ENCODE assay signal across 8 cellular contexts in the genomic region with DNA sequence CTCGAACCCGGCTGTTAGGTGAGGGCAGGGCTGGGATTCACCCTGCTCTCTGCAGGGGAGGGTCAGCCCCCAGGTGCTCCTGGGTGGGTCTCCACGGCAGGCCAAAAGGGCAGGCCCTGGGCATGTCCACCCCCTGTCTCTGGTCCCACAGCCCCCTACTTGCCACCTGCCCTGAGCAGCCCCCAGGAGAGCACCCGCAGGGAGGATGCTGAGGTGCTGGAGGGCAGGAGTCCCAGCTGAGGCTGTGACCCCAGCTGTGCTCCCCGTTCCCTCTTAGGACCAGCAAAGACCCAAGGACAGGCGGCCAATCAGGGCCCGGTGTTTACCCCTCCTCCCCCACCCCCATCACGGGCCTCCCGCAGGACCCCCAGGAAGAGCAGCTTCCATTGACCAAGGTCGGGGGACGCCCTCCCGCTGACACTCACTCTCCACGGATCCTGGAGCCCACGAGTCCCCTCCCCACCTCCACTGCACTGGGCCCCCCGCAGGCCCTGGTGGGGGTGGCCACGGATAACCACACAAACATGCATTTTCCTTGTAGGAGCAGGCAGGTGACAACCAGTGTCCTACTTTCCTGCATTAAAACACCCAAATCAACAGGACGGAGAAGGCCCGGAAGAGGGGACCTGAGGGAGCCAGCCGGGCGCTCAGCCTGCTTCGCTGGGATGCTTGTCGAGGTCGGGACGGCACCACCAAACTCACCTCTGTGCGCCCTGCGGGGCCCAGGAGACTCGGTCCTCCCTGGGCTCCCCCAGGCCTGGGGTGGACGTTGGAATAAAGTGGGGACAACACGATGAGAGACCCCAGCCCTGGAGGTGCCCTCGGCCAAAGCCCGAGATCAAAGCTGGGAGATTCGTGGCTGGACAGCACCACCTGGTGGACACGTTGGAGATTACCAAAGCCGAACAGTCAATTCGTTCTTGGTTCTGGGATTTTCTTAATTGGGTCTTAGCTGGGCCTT. TPM values are rescaled to one million over a fixed set of nuclear protein-coding genes. Genes with fewer than 3 reads are reported as not detected.
DNase-seq lines count a peak whose midpoint lies in the region; ATAC-seq and TF ChIP-seq lines count a peak whose summit lies in the region.

No MANE protein-coding gene starts in this region.

- DNase-seq in CD4-positive, alpha-beta T cell, result peak; percentile 32 to 68 (median 46)
- DNase-seq in activated naive CD4-positive, alpha-beta T cell treated with anti-CD3 and anti-CD28 coated beads, Interleukin-2, amount 50 U/mL, for 72 hours (ENCODE audit: low spot score in 2 of 2), result peak; percentile 63 to 64
- no peak for DNase-seq in left cardiac atrium
- DNase-seq in retinal pigment epithelial cell (ENCODE audit: low read depth), result no peak

- H3K4me3 ChIP-seq in HUES48 (ENCODE audit: low read depth, low read length), result peak overlapping the region; percentile 47; the same call in 1 of the 2 replicates
- no peak overlapping the region for H3K4me3 ChIP-seq in retinal pigment epithelial cell (ENCODE audit: low read length)

- no peaks in the 10 kb centered on the region for H3K4me1 ChIP-seq in HUES48 (ENCODE audit: control insufficient read depth, insufficient read depth, low read length)

- H3K27me3 Mint-ChIP-seq in CD4-positive, alpha-beta T cell, result peaks cover 15% of the 10 kb centered on the region

- CTCF ChIA-PET in CD4-positive, alpha-beta T cell (lab: Charles Lee), result interaction anchor here (0.7 to 2.4 kb wide), 5 partner anchors 13 to 258 kb away, joined by 3 to 5 read pairs (median 3); no protein-coding TSS in a partner anchor

- no peak overlapping the region for H3K27ac Mint-ChIP-seq in CD4-positive, alpha-beta T cell
- H3K27ac Mint-ChIP-seq in activated naive CD4-positive, alpha-beta T cell treated with anti-CD3 and anti-CD28 coated beads, Interleukin-2, amount 50 U/mL, for 72 hours, result no peak overlapping the region

- H3K36me3 Mint-ChIP-seq in CD4-positive, alpha-beta T cell (ENCODE audit: low read depth), result no peaks in the 10 kb centered on the region
- no peaks in the 10 kb centered on the region for H3K36me3 Mint-ChIP-seq in activated naive CD4-positive, alpha-beta T cell treated with anti-CD3 and anti-CD28 coated beads, Interleukin-2, amount 50 U/mL, for 72 hours

- H3K27me3 ChIP-seq in CD4-positive, alpha-beta T cell (ENCODE audit: control insufficient read depth, insufficient read depth, low read length), result no peaks in the 10 kb centered on the region
- no peaks in the 10 kb centered on the region for H3K27me3 ChIP-seq in HUES48 (ENCODE audit: control insufficient read depth, insufficient read depth, low read length)

- peak; percentile 66 for ATAC-seq in CD4-positive, alpha-beta T cell (ENCODE audit: poor library complexity)
- ATAC-seq in SK-N-SH treated with all-trans-retinoic acid at 6 μM for 48 hours, result peak; percentile 85
- ATAC-seq in activated naive CD4-positive, alpha-beta T cell treated with anti-CD3 and anti-CD28 coated beads, Interleukin-2, amount 50 U/mL, for 72 hours, result peak; percentile 55 to 58
- peak; percentile 41 to 43 for ATAC-seq in left cardiac atrium
- ATAC-seq in HG03139 (IDR thresholded peaks at IDR 0.05; ENCODE audit: unreplicated experiment), result no peak
- no peak for ATAC-seq in HG03025 (IDR thresholded peaks at IDR 0.05; ENCODE audit: low FRiP score, unreplicated experiment)

- intact Hi-C loops in CD4-positive, alpha-beta T cell (cut with DNase I, micrococcal nuclease), result no loop called here
- intact Hi-C loops in left cardiac atrium (cut with DNase I), result loop anchor here (5.0 to 10.0 kb wide), 2 partner anchors 303 to 621 kb away; no protein-coding TSS in a partner anchor

- H3K4me1 Mint-ChIP-seq in CD4-positive, alpha-beta T cell (ENCODE audit: low read depth), result no peaks in the 10 kb centered on the region

- TF ChIP-seq CTCF in CD4-positive, alpha-beta T cell (IDR thresholded peaks at IDR 0.05), result peak; percentile 87
- TF ChIP-seq CTCF in retinal pigment epithelial cell (conservative IDR thresholded peaks at IDR 0.05; ENCODE audit: low read depth, low read length), result peak; percentile 81

- H3K9me3 Mint-ChIP-seq in CD4-positive, alpha-beta T cell, result no peaks in the 10 kb centered on the region
- no peaks in the 10 kb centered on the region for H3K9me3 Mint-ChIP-seq in activated naive CD4-positive, alpha-beta T cell treated with anti-CD3 and anti-CD28 coated beads, Interleukin-2, amount 50 U/mL, for 72 hours

- H3K9ac ChIP-seq in HUES48 (ENCODE audit: low read depth, low read length), result no peak overlapping the region

- H3K9me3 ChIP-seq in CD4-positive, alpha-beta T cell (ENCODE audit: control insufficient read depth, low read length), result no peaks in the 10 kb centered on the region
- H3K9me3 ChIP-seq in HUES48 (ENCODE audit: control insufficient read depth, insufficient read depth, low read length), result no peaks in the 10 kb centered on the region

- H3K4me3 Mint-ChIP-seq in CD4-positive, alpha-beta T cell, result no peak overlapping the region

- no peak overlapping the region for H3K27ac ChIP-seq in CD4-positive, alpha-beta T cell (ENCODE audit: low read depth, low read length)
- no peak overlapping the region for H3K27ac ChIP-seq in HUES48 (ENCODE audit: low read depth, low read length)

- POLR2A ChIA-PET in CD4-positive, alpha-beta T cell (lab: Charles Lee), result no interaction called here

- no peaks in the 10 kb centered on the region for H3K36me3 ChIP-seq in HUES48 (ENCODE audit: control insufficient read depth, insufficient read depth, low read length)

TF ChIP-seq in SK-N-SH treated with all-trans-retinoic acid at 6 μM for 48 hours, 23 proteins besides CTCF, POLR2A, EP300 and RAD21:
- TF ChIP-seq ARNTL (CRISPR knock-in tag; IDR thresholded peaks at IDR 0.05; ENCODE audit: borderline replicate concordance, low read depth) (no peak), SNAI2 (CRISPR knock-in tag; IDR thresholded peaks at IDR 0.05) (no peak), GLIS3 (CRISPR knock-in tag; IDR thresholded peaks at IDR 0.05) (no peak), TCF4 (CRISPR knock-in tag; IDR thresholded peaks at IDR 0.05; ENCODE audit: borderline replicate concordance) (no peak), ZC3H10 (CRISPR knock-in tag; IDR thresholded peaks at IDR 0.05) (no peak), PATZ1 (CRISPR knock-in tag; IDR thresholded peaks at IDR 0.05; ENCODE audit: borderline replicate concordance) (no peak), TOX (CRISPR knock-in tag; IDR thresholded peaks at IDR 0.05; ENCODE audit: borderline replicate concordance) (no peak)
- TF ChIP-seq, protein P1, sequence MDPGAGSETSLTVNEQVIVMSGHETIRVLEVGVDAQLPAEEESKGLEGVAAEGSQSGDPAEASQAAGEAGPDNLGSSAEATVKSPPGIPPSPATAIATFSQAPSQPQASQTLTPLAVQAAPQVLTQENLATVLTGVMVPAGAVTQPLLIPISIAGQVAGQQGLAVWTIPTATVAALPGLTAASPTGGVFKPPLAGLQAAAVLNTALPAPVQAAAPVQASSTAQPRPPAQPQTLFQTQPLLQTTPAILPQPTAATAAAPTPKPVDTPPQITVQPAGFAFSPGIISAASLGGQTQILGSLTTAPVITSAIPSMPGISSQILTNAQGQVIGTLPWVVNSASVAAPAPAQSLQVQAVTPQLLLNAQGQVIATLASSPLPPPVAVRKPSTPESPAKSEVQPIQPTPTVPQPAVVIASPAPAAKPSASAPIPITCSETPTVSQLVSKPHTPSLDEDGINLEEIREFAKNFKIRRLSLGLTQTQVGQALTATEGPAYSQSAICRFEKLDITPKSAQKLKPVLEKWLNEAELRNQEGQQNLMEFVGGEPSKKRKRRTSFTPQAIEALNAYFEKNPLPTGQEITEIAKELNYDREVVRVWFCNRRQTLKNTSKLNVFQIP (CRISPR knock-in tag; IDR thresholded peaks at IDR 0.05; ENCODE audit: borderline replicate concordance, low read depth), result no peak

RNA-seq across cellular contexts. Expression of gene ENPP7, which starts 22.5 kb away (rescaled TPM):
- not detected for total RNA-seq in CD4-positive, alpha-beta T cell
- total RNA-seq in activated naive CD4-positive, alpha-beta T cell treated with anti-CD3 and anti-CD28 coated beads, Interleukin-2, amount 50 U/mL, for 72 hours, result under 1 TPM in 1 of 2 donors, not detected in 1; 0.23 TPM
- not detected for total RNA-seq in left cardiac atrium

Comparison
In these comparisons a context has a peak if more than half of its experiments do, and no peak if none do; other contexts are left out.
1. ATAC-seq: peak in CD4-positive, alpha-beta T cell (single experiment), SK-N-SH treated with all-trans-retinoic acid at 6 μM for 48 hours (single experiment), activated naive CD4-positive, alpha-beta T cell treated with anti-CD3 and anti-CD28 coated beads, Interleukin-2, amount 50 U/mL, for 72 hours (2 of 2) and left cardiac atrium (2 of 2); none in HG03139 (single experiment) and HG03025 (single experiment).
2. DNase-seq: peak in CD4-positive, alpha-beta T cell (10 of 10) and activated naive CD4-positive, alpha-beta T cell treated with anti-CD3 and anti-CD28 coated beads, Interleukin-2, amount 50 U/mL, for 72 hours (2 of 2); none in left cardiac atrium (single experiment) and retinal pigment epithelial cell (single experiment).
3. intact Hi-C loops: an anchor here in left cardiac atrium (5.0 to 10.0 kb wide); none called in CD4-positive, alpha-beta T cell.